16 cellular contexts compared by ENCODE assay signal in the genomic region with DNA sequence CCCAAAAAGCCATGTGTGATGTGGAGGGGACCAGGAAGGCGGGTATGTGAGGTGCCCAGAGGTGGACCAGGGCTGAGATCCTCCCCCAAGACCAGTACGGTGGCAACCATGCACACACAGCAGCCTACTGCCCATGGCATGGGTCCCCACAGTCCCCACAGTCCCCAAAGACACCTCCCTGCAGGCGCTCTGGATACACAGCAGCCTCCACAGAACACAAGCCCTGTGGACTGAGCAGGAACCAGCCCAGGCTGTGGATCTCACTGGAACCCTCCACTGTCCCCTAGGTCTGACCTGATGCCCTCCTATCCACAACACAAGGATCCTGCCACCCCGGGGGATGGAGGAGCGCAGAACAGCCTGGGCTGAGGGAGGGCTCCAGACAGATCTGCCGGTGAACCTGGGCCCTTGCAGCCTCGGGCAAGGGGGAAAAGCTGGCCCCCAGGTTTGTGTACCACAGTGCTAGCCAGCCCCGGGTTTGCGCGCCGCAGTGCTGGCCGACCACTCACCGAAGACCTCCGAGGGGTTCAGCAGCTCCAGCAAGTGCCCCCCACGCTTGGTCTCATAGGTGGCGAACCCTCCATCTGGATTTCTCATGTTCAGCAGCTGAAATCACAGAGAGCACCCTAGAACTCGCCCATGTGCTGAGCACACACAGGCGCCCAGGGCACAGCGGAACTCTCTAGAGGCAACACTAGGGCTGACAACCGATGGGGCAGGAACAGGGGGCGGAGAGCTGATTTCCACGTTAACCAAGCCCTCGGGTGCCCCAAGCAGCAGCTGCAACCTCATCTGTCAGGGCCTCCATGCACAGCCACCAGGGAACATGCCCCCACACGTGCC. TPM values are rescaled to one million over a fixed set of nuclear protein-coding genes. Genes with fewer than 3 reads are reported as not detected.
"Had no signal": no experiment of that assay in that cellular context is flagged by ENCODE, and none has a peak within 500 bp of the region (broad histone marks: within the 10 kb centered on the region; RNA-seq: fewer than 3 reads in every experiment).

No MANE protein-coding gene starts in this region.

- H3K27me3 ChIP-seq: brain microvascular endothelial cell, right atrium auricular region, upper lobe of left lung had no signal

- DNase-seq: activated CD4-positive, alpha-beta T cell treated with anti-CD3 and anti-CD28 coated beads, Interleukin-2, amount 50 U/mL, for 4 hours; activated CD4-positive, CD25-positive, alpha-beta regulatory T cell treated with anti-CD3 and anti-CD28 coated beads, Interleukin-2, amount 50 U/mL, for 72 hours; activated CD8-positive, alpha-beta memory T cell treated with anti-CD3 and anti-CD28 coated beads, Interleukin-2, amount 10 ng/mL, durations not matched to agents 7 days and 5 days; activated T-cell treated with anti-CD3 and anti-CD28 coated beads, Interleukin-2, amount 50 U/mL, for 24 hours; amygdala; brain microvascular endothelial cell; stimulated activated naive CD4-positive, alpha-beta T cell had no signal

- H3K4me1 Mint-ChIP-seq: mesothelial cell of epicardium had no signal

- ATAC-seq: activated CD8-positive, alpha-beta memory T cell treated with anti-CD3 and anti-CD28 coated beads, Interleukin-2, amount 10 ng/mL, durations not matched to agents 7 days and 5 days; esophagus mucosa had no signal

- H3K36me3 Mint-ChIP-seq: activated naive CD8-positive, alpha-beta T cell had no signal

- H3K9me3 Mint-ChIP-seq: activated T-cell treated with anti-CD3 and anti-CD28 coated beads, Interleukin-2, amount 50 U/mL, for 24 hours; mesothelial cell of epicardium; T-helper 2 cell treated with Interferon-gamma antibody and Interleukin-4, amounts not matched to agents 5 μg/mL and 100 μg/mL, for 36 hours had no signal

- H3K27ac ChIP-seq: brain microvascular endothelial cell, left ventricle myocardium inferior, right atrium auricular region, upper lobe of left lung had no signal

- H3K9me3 ChIP-seq: left ventricle myocardium inferior, right atrium auricular region, upper lobe of left lung had no signal

- H3K27ac Mint-ChIP-seq: activated CD8-positive, alpha-beta memory T cell treated with anti-CD3 and anti-CD28 coated beads, Interleukin-2, amount 10 ng/mL, durations not matched to agents 7 days and 5 days; activated naive CD8-positive, alpha-beta T cell; activated T-cell treated with anti-CD3 and anti-CD28 coated beads, Interleukin-2, amount 50 U/mL, for 24 hours; mesothelial cell of epicardium; T-helper 2 cell treated with Interferon-gamma antibody and Interleukin-4, amounts not matched to agents 5 μg/mL and 100 μg/mL, for 36 hours had no signal

- H3K4me3 Mint-ChIP-seq: activated CD8-positive, alpha-beta memory T cell treated with anti-CD3 and anti-CD28 coated beads, Interleukin-2, amount 10 ng/mL, durations not matched to agents 7 days and 5 days; activated naive CD8-positive, alpha-beta T cell; activated T-cell treated with anti-CD3 and anti-CD28 coated beads, Interleukin-2, amount 50 U/mL, for 24 hours; mesothelial cell of epicardium; T-helper 2 cell treated with Interferon-gamma antibody and Interleukin-4, amounts not matched to agents 5 μg/mL and 100 μg/mL, for 36 hours had no signal

- H3K4me2 ChIP-seq: smooth muscle cell had no signal

- H3K4me3 ChIP-seq: left ventricle myocardium inferior, right atrium auricular region, smooth muscle cell, upper lobe of left lung had no signal

- H3K4me1 ChIP-seq: right atrium auricular region had no signal

- H3K27me3 Mint-ChIP-seq: activated CD8-positive, alpha-beta memory T cell treated with anti-CD3 and anti-CD28 coated beads, Interleukin-2, amount 10 ng/mL, durations not matched to agents 7 days and 5 days; activated naive CD8-positive, alpha-beta T cell; activated T-cell treated with anti-CD3 and anti-CD28 coated beads, Interleukin-2, amount 50 U/mL, for 24 hours had no signal

RNA-seq across cellular contexts. Expression of gene FTCD, which starts 51.0 kb away (rescaled TPM):
- total RNA-seq: activated CD8-positive, alpha-beta memory T cell treated with anti-CD3 and anti-CD28 coated beads, Interleukin-2, amount 10 ng/mL, durations not matched to agents 7 days and 5 days; dermis microvascular lymphatic vessel endothelial cell had no signal
